ENCODE assay signal across 14 cellular contexts in the genomic region with DNA sequence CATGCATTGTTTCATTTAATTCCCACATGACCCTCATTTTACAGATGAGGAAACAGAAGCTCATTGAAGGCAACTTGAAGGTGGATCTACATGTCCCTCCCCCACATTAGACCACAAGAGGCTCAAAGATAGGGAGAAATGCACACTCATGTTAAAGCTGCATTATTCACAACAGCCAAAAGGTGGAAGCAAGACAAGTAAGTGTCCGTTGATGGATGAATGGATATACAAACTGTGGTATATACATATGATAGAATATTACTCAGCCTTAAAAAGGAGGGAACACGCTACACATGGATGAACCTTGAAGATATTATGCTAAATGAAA.
DNase-seq lines count a peak whose midpoint lies in the region; ATAC-seq and TF ChIP-seq lines count a peak whose summit lies in the region.
"Had no signal": no experiment of that assay in that cellular context is flagged by ENCODE, and none has a peak within 500 bp of the region (broad histone marks: within the 10 kb centered on the region; RNA-seq: fewer than 3 reads in every experiment).

No MANE protein-coding gene starts in this region.

- CTCF ChIA-PET in activated CD4-positive, alpha-beta memory T cell treated with anti-CD3 and anti-CD28 coated beads, Interleukin-2, amount 10 ng/mL, durations not matched to agents 7 days and 5 days (lab: Charles Lee), result interaction anchor here (1.0 kb wide), 1 partner anchor 9 kb away, joined by 3 read pairs; no protein-coding TSS in a partner anchor
- CTCF ChIA-PET in activated CD4-positive, alpha-beta memory T cell treated with anti-CD3 and anti-CD28 coated beads for 36 hours (lab: Charles Lee), result no interaction called here

- peaks cover 3% of the 10 kb centered on the region for H3K9me3 Mint-ChIP-seq in activated CD4-positive, alpha-beta memory T cell treated with anti-CD3 and anti-CD28 coated beads, Interleukin-2, amount 10 ng/mL, durations not matched to agents 7 days and 5 days
- H3K9me3 Mint-ChIP-seq in activated CD4-positive, alpha-beta memory T cell treated with anti-CD3 and anti-CD28 coated beads for 36 hours, result no peaks in the 10 kb centered on the region
- H3K9me3 Mint-ChIP-seq: activated T-cell treated with anti-CD3 and anti-CD28 coated beads, Interleukin-2, amount 50 U/mL, for 4 hours; WTC11 had no signal

- H3K27me3 Mint-ChIP-seq in activated CD4-positive, alpha-beta memory T cell treated with anti-CD3 and anti-CD28 coated beads, Interleukin-2, amount 10 ng/mL, durations not matched to agents 7 days and 5 days, result peaks cover 2% of the 10 kb centered on the region
- peaks cover 2% of the 10 kb centered on the region for H3K27me3 Mint-ChIP-seq in activated CD4-positive, alpha-beta memory T cell treated with anti-CD3 and anti-CD28 coated beads for 36 hours

- H3K4me3 ChIP-seq in esophagus squamous epithelium, result no peak overlapping the region
- no peak overlapping the region for H3K4me3 ChIP-seq in stomach
- H3K4me3 ChIP-seq in ascending aorta, result no peak overlapping the region

- H3K27me3 ChIP-seq in esophagus squamous epithelium (no peaks in the 10 kb centered on the region), stomach (no peaks in the 10 kb centered on the region), ascending aorta (no peaks in the 10 kb centered on the region)

- H3K27ac ChIP-seq in esophagus squamous epithelium (peak overlapping the region; percentile 68 to 83 (median 74)), stomach (peak overlapping the region; percentile 42 to 83 (median 75)), ascending aorta (peak overlapping the region in 1 of 2 donors; percentile 44)

- peaks cover 49% of the 10 kb centered on the region for H3K4me1 Mint-ChIP-seq in activated CD4-positive, alpha-beta memory T cell treated with anti-CD3 and anti-CD28 coated beads, Interleukin-2, amount 10 ng/mL, durations not matched to agents 7 days and 5 days
- H3K4me1 Mint-ChIP-seq in activated CD4-positive, alpha-beta memory T cell treated with anti-CD3 and anti-CD28 coated beads for 36 hours (ENCODE audit: low read depth), result peaks cover 32% of the 10 kb centered on the region

- peak overlapping the region; percentile 17 for H3K27ac Mint-ChIP-seq in activated CD4-positive, alpha-beta memory T cell treated with anti-CD3 and anti-CD28 coated beads, Interleukin-2, amount 10 ng/mL, durations not matched to agents 7 days and 5 days
- no peak overlapping the region for H3K27ac Mint-ChIP-seq in activated CD4-positive, alpha-beta memory T cell treated with anti-CD3 and anti-CD28 coated beads for 36 hours
- H3K27ac Mint-ChIP-seq: WTC11 had no signal

- peak in 2 of 6 experiments; percentile 20 to 32 for TF ChIP-seq CTCF in esophagus squamous epithelium (IDR thresholded peaks at IDR 0.05)
- no peak for TF ChIP-seq CTCF in stomach (IDR thresholded peaks at IDR 0.05)
- no peak for TF ChIP-seq CTCF in ascending aorta (IDR thresholded peaks at IDR 0.05)

- 82 to 89% methylated on average over 2 of the region's 2 CpGs for WGBS in esophagus squamous epithelium, 2 donors
- 91 to 97% (median 93%) methylated on average over 2 of the region's 2 CpGs for WGBS in stomach, 5 donors

- H3K4me1 ChIP-seq in esophagus squamous epithelium (peaks cover 12 to 87% (median 16%) of the 10 kb centered on the region in 3 donors), stomach (peaks cover 5 to 41% (median 21%) of the 10 kb centered on the region in 4 donors), ascending aorta (peaks cover 0 to 5% of the 10 kb centered on the region in 2 donors)

- H3K9me3 ChIP-seq in esophagus squamous epithelium (no peaks in the 10 kb centered on the region), stomach (no peaks in the 10 kb centered on the region), ascending aorta (no peaks in the 10 kb centered on the region)

- peaks cover 2% of the 10 kb centered on the region for H3K36me3 Mint-ChIP-seq in activated CD4-positive, alpha-beta memory T cell treated with anti-CD3 and anti-CD28 coated beads, Interleukin-2, amount 10 ng/mL, durations not matched to agents 7 days and 5 days (ENCODE audit: low read depth)
- H3K36me3 Mint-ChIP-seq in activated CD4-positive, alpha-beta memory T cell treated with anti-CD3 and anti-CD28 coated beads for 36 hours, result no peaks in the 10 kb centered on the region
- H3K36me3 Mint-ChIP-seq: WTC11 had no signal

- H3K36me3 ChIP-seq in esophagus squamous epithelium (no peaks in the 10 kb centered on the region), stomach (no peaks in the 10 kb centered on the region), ascending aorta (no peaks in the 10 kb centered on the region)

- intact Hi-C loops in activated CD4-positive, alpha-beta memory T cell treated with anti-CD3 and anti-CD28 coated beads for 36 hours (cut with micrococcal nuclease), result no loop called here
- intact Hi-C loops in esophagus squamous epithelium (cut with DNase I), result no loop called here
- intact Hi-C loops in stomach (cut with DNase I; ENCODE audit: low total_unique reads), result no loop called here
- intact Hi-C loops in ascending aorta (cut with DNase I), result no loop called here

- no peak overlapping the region for H3K4me3 Mint-ChIP-seq in activated CD4-positive, alpha-beta memory T cell treated with anti-CD3 and anti-CD28 coated beads, Interleukin-2, amount 10 ng/mL, durations not matched to agents 7 days and 5 days
- H3K4me3 Mint-ChIP-seq in activated CD4-positive, alpha-beta memory T cell treated with anti-CD3 and anti-CD28 coated beads for 36 hours, result no peak overlapping the region
- H3K4me3 Mint-ChIP-seq: activated T-cell treated with anti-CD3 and anti-CD28 coated beads, Interleukin-2, amount 50 U/mL, for 4 hours; WTC11 had no signal

- no peak for DNase-seq in activated CD4-positive, alpha-beta memory T cell treated with anti-CD3 and anti-CD28 coated beads, Interleukin-2, amount 10 ng/mL, durations not matched to agents 7 days and 5 days
- no peak for DNase-seq in activated CD4-positive, alpha-beta memory T cell treated with anti-CD3 and anti-CD28 coated beads for 36 hours
- DNase-seq in SHP77 treated with DMSO at 0.1 percent for 48 hours (lab: John Stamatoyannopoulos, UW), result peak; percentile 36
- DNase-seq in esophagus squamous epithelium (lab: John Stamatoyannopoulos, UW), result no peak
- DNase-seq in stomach, result no peak
- DNase-seq in ascending aorta (ENCODE audit: low spot score in 2 of 2), result no peak
- DNase-seq: activated T-cell treated with anti-CD3 and anti-CD28 coated beads, Interleukin-2, amount 50 U/mL, for 4 hours; effector CD8-positive, alpha-beta T cell; hippocampal formation; mesendoderm; NCI-H446 had no signal

- POLR2A ChIA-PET in activated CD4-positive, alpha-beta memory T cell treated with anti-CD3 and anti-CD28 coated beads, Interleukin-2, amount 10 ng/mL, durations not matched to agents 7 days and 5 days (lab: Charles Lee), result interaction anchor here (0.8 to 1.7 kb wide), 3 partner anchors 8 to 68 kb away, joined by 3 to 8 read pairs (median 3); no protein-coding TSS in a partner anchor
- POLR2A ChIA-PET in activated CD4-positive, alpha-beta memory T cell treated with anti-CD3 and anti-CD28 coated beads for 36 hours (lab: Charles Lee), result no interaction called here

- ATAC-seq in HG03139 (IDR thresholded peaks at IDR 0.05; ENCODE audit: unreplicated experiment) (no peak), GM21529 (IDR thresholded peaks at IDR 0.05; ENCODE audit: unreplicated experiment) (no peak)
- ATAC-seq: activated T-cell treated with anti-CD3 and anti-CD28 coated beads, Interleukin-2, amount 50 U/mL, for 4 hours had no signal

- no peak for TF ChIP-seq POLR2A in esophagus squamous epithelium (IDR thresholded peaks at IDR 0.05)
- TF ChIP-seq POLR2A in stomach (IDR thresholded peaks at IDR 0.05), result no peak

- no peak for TF ChIP-seq EP300 in stomach (IDR thresholded peaks at IDR 0.05)
